Comparison of ENCODE assay signal across 14 cellular contexts in the genomic region with DNA sequence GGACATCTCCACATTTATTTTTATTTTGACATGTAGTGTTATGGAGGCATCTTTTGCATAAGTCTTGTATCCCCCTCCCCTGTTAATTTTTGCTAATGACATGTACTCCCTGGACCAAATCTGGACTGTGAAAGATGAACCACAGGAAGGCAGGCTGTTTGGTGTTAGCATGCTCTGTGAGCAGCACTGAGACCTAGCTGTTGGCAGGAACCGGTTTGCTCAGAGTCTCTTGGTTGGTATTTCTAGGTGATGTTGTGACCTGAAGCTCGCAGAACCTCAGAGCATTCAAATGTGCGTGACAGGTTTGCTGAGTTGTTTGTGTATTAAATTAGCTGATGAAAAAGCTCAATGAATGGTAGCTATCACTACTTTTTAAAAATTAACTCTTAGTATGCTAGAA.
"Had no signal": no experiment of that assay in that cellular context is flagged by ENCODE, and none has a peak within 500 bp of the region (broad histone marks: within the 10 kb centered on the region; RNA-seq: fewer than 3 reads in every experiment).

No MANE protein-coding gene starts in this region.

- H3K9me3 Mint-ChIP-seq: activated T-helper 2 cell treated with anti-CD3 and anti-CD28 coated beads, Interferon-gamma antibody, Interleukin-2, Interleukin-4, amounts not matched to agents 10 μg/mL and 5 μg/mL and 100 μg/mL, durations not matched to agents 14 hours and 24 hours and 36 hours; T-helper 1 cell treated with Interleukin-12 subunit alpha and Interleukin-12 subunit beta and Interleukin-4 antibody, amounts not matched to agents 30 μg/mL and 1 μg/mL, for 36 hours had no signal

- H3K27ac ChIP-seq: brain microvascular endothelial cell, parathyroid adenoma, transverse colon had no signal

- H3K27ac Mint-ChIP-seq: activated T-helper 2 cell treated with anti-CD3 and anti-CD28 coated beads, Interferon-gamma antibody, Interleukin-2, Interleukin-4, amounts not matched to agents 10 μg/mL and 5 μg/mL and 100 μg/mL, durations not matched to agents 14 hours and 24 hours and 36 hours; T-helper 1 cell treated with Interleukin-12 subunit alpha and Interleukin-12 subunit beta and Interleukin-4 antibody, amounts not matched to agents 30 μg/mL and 1 μg/mL, for 36 hours had no signal

- H3K9me3 ChIP-seq: heart left ventricle, transverse colon had no signal

- H3K27me3 ChIP-seq: brain microvascular endothelial cell, heart left ventricle, transverse colon had no signal

- DNase-seq: activated CD4-positive, alpha-beta T cell treated with anti-CD3 and anti-CD28 coated beads for 4 hours; activated naive CD4-positive, alpha-beta T cell treated with anti-CD3 and anti-CD28 coated beads, Interleukin-2, amount 50 U/mL, for 16 hours; anterior cingulate cortex; brain microvascular endothelial cell; dermis blood vessel endothelial cell; heart left ventricle; SIG-M5; stimulated activated CD4-positive, alpha-beta T cell treated with anti-CD3 and anti-CD28 coated beads, Interleukin-4, amount 100 ng/mL, for 1 hour; stimulated activated naive CD4-positive, alpha-beta T cell; transverse colon had no signal

- H3K4me3 ChIP-seq: heart left ventricle, lung, transverse colon had no signal

- H3K4me3 Mint-ChIP-seq: T-helper 1 cell treated with Interleukin-12 subunit alpha and Interleukin-12 subunit beta and Interleukin-4 antibody, amounts not matched to agents 30 μg/mL and 1 μg/mL, for 36 hours had no signal

- H3K4me1 ChIP-seq: parathyroid adenoma, transverse colon had no signal
